ENCODE assay signal across 29 cellular contexts in genomic region chr1:210445485-210445884, GRCh38.
DNase-seq lines count a peak whose midpoint lies in the region; ATAC-seq, FAIRE-seq and TF ChIP-seq lines count a peak whose summit lies in the region.
"Had no signal": no experiment of that assay in that cellular context is flagged by ENCODE, and none has a peak within 500 bp of the region (broad histone marks: within the 10 kb centered on the region; RNA-seq: fewer than 3 reads in every experiment).

No MANE protein-coding gene starts in this region.

- no peak overlapping the region for H3K14ac ChIP-seq in neuronal stem cell (ENCODE audit: low read length)

- H2AFZ ChIP-seq in Loucy (ENCODE audit: low read length) (no peak overlapping the region), neuronal stem cell (ENCODE audit: low read length) (peak overlapping the region; percentile 77)
- H2AFZ ChIP-seq: PC-9 had no signal

- no peak overlapping the region for H2BK12ac ChIP-seq in neuronal stem cell (ENCODE audit: low read length)

- intact Hi-C loops in activated CD8-positive, alpha-beta T cell treated with anti-CD3 and anti-CD28 coated beads for 36 hours (cut with micrococcal nuclease), result loop anchor here (5.0 to 10.0 kb wide), 2 partner anchors 119 to 137 kb away; no protein-coding TSS in a partner anchor
- intact Hi-C loops in colonic mucosa (cut with DNase I), result no loop called here

- H3K9ac ChIP-seq in Loucy (ENCODE audit: low read depth, low read length, poor library complexity, severe bottlenecking) (peak overlapping the region; percentile 4), neuronal stem cell (ENCODE audit: low read depth, low read length, poor library complexity) (no peak overlapping the region), colonic mucosa (ENCODE audit: low read depth in 2 of 2, low read length in 2 of 2) (no peak overlapping the region)
- H3K9ac ChIP-seq: BLaER1 treated with 17β-estradiol and CSF1 and Interleukin-3, amounts not matched to agents 10 nM and 100 nM; KMS-11 had no signal

- peaks cover 3% of the 10 kb centered on the region; the same call in 1 of the 2 replicates for H3F3A ChIP-seq in Loucy (ENCODE audit: low read depth)

- H2BK5ac ChIP-seq in neuronal stem cell (ENCODE audit: low read length), result no peak overlapping the region

- H3K4ac ChIP-seq in neuronal stem cell (ENCODE audit: low read length), result no peak overlapping the region

- no peak overlapping the region for H2BK120ac ChIP-seq in neuronal stem cell (ENCODE audit: low read depth, low read length)

- no peak overlapping the region for H4K91ac ChIP-seq in neuronal stem cell (ENCODE audit: low read depth, low read length, poor library complexity)

- peaks cover 22% of the 10 kb centered on the region for H3K4me1 Mint-ChIP-seq in activated CD8-positive, alpha-beta T cell treated with anti-CD3 and anti-CD28 coated beads for 36 hours (ENCODE audit: low read depth)
- peaks cover 18% of the 10 kb centered on the region for H3K4me1 Mint-ChIP-seq in activated CD8-positive, alpha-beta T cell treated with anti-CD3 and anti-CD28 coated beads, Interleukin-2, amount 10 ng/mL, durations not matched to agents 7 days and 5 days (ENCODE audit: low read depth)

- H3K23ac ChIP-seq in neuronal stem cell (ENCODE audit: low read depth, low read length, poor library complexity), result no peak overlapping the region

- H3K4me3 Mint-ChIP-seq in activated CD8-positive, alpha-beta T cell treated with anti-CD3 and anti-CD28 coated beads for 36 hours, result no peak overlapping the region
- no peak overlapping the region for H3K4me3 Mint-ChIP-seq in activated CD8-positive, alpha-beta T cell treated with anti-CD3 and anti-CD28 coated beads, Interleukin-2, amount 10 ng/mL, durations not matched to agents 7 days and 5 days
- H3K4me3 Mint-ChIP-seq: HFFc6; nephron; stimulated activated memory B cell treated with anti-CD40 and anti-IgM and Interleukin-4, amounts not matched to agents 10 μg/mL and 1 μg/mL and 100 μg/mL, for 72 hours had no signal

- peaks cover 28% of the 10 kb centered on the region for H3K4me1 ChIP-seq in Loucy (ENCODE audit: insufficient read depth, low read length, poor library complexity, severe bottlenecking)
- peaks cover 9 to 27% of the 10 kb centered on the region in 2 donors for H3K4me1 ChIP-seq in neuronal stem cell (ENCODE audit: control insufficient read depth in 2 of 2, insufficient read depth in 1 of 2, low read depth in 1 of 2, low read length in 2 of 2)
- no peaks in the 10 kb centered on the region for H3K4me1 ChIP-seq in colonic mucosa
- H3K4me1 ChIP-seq: Caco-2, right atrium auricular region had no signal

- no peak for DNase-seq in activated CD8-positive, alpha-beta T cell treated with anti-CD3 and anti-CD28 coated beads for 36 hours
- no peak for DNase-seq in activated CD8-positive, alpha-beta T cell treated with anti-CD3 and anti-CD28 coated beads, Interleukin-2, amount 10 ng/mL, durations not matched to agents 7 days and 5 days
- DNase-seq in bronchial epithelial cell (ENCODE audit: low read depth), result peak; percentile 13
- no peak for DNase-seq in neuronal stem cell (ENCODE audit: low spot score)
- DNase-seq in colonic mucosa, result no peak
- DNase-seq: Caco-2; cerebellar nuclear complex; GOT3; HFFc6; NCI-H1417 treated with DMSO at 0.1 percent for 48 hours; NCI-H2107; ovary; PC-9; stimulated activated CD4-positive, alpha-beta T cell treated with anti-CD3 and anti-CD28 coated beads, Interleukin-12 subunit alpha, Interleukin-12 subunit beta, amount 100 ng/mL, for 4 hours; stimulated activated CD4-positive, alpha-beta T cell treated with anti-CD3 and anti-CD28 coated beads, Interleukin-4, amount 100 ng/mL, for 1 hour had no signal

- H4K8ac ChIP-seq in neuronal stem cell (ENCODE audit: low read depth, low read length), result no peak overlapping the region

- H3K9me3 Mint-ChIP-seq in activated CD8-positive, alpha-beta T cell treated with anti-CD3 and anti-CD28 coated beads for 36 hours, result no peaks in the 10 kb centered on the region
- H3K9me3 Mint-ChIP-seq in activated CD8-positive, alpha-beta T cell treated with anti-CD3 and anti-CD28 coated beads, Interleukin-2, amount 10 ng/mL, durations not matched to agents 7 days and 5 days (ENCODE audit: insufficient read depth), result no peaks in the 10 kb centered on the region
- H3K9me3 Mint-ChIP-seq: activated T-helper 2 cell treated with anti-CD3 and anti-CD28 coated beads, Interferon-gamma antibody, Interleukin-2, Interleukin-4, amounts not matched to agents 10 μg/mL and 5 μg/mL and 100 μg/mL, durations not matched to agents 14 hours and 24 hours and 36 hours; HFFc6; nephron; stimulated activated memory B cell treated with anti-CD40 and anti-IgM and Interleukin-4, amounts not matched to agents 10 μg/mL and 1 μg/mL and 100 μg/mL, for 72 hours had no signal

- H3K79me1 ChIP-seq in neuronal stem cell (ENCODE audit: low read depth, low read length), result no peaks in the 10 kb centered on the region

- no peaks in the 10 kb centered on the region for H3K79me2 ChIP-seq in Loucy (ENCODE audit: insufficient read depth, low read length)

- FAIRE-seq in bronchial epithelial cell (lab: Jason Lieb, UNC), result no peak
- FAIRE-seq: endothelial cell of umbilical vein, GM12891, islet of Langerhans, urothelium cell line had no signal

- H3K4me2 ChIP-seq in Loucy (ENCODE audit: low read depth, low read length, poor library complexity, severe bottlenecking) (no peak overlapping the region), neuronal stem cell (ENCODE audit: insufficient read depth, low read length, poor library complexity, severe bottlenecking) (no peak overlapping the region)
- H3K4me2 ChIP-seq: BLaER1 treated with 17β-estradiol and CSF1 and Interleukin-3, amounts not matched to agents 10 nM and 100 nM; KMS-11; PC-9 had no signal

- no peak overlapping the region for H3K18ac ChIP-seq in neuronal stem cell (ENCODE audit: low read length)

- ATAC-seq in activated CD8-positive, alpha-beta T cell treated with anti-CD3 and anti-CD28 coated beads for 36 hours, result no peak
- ATAC-seq in activated CD8-positive, alpha-beta T cell treated with anti-CD3 and anti-CD28 coated beads, Interleukin-2, amount 10 ng/mL, durations not matched to agents 7 days and 5 days, result no peak
- ATAC-seq in HG03520 (IDR thresholded peaks at IDR 0.05; ENCODE audit: unreplicated experiment) (no peak), GM19324 (IDR thresholded peaks at IDR 0.05; ENCODE audit: low FRiP score, unreplicated experiment) (no peak)
- ATAC-seq: Right ventricle myocardium inferior; stimulated activated memory B cell treated with anti-CD40 and anti-IgM and Interleukin-4, amounts not matched to agents 10 μg/mL and 1 μg/mL and 100 μg/mL, for 72 hours had no signal

- H3K4me3 ChIP-seq in Loucy (ENCODE audit: low read length, poor library complexity, severe bottlenecking) (no peak overlapping the region), bronchial epithelial cell (ENCODE audit: low read depth, low read length) (no peak overlapping the region), neuronal stem cell (ENCODE audit: low read length in 2 of 2) (no peak overlapping the region), colonic mucosa (no peak overlapping the region)
- H3K4me3 ChIP-seq: BLaER1 treated with 17β-estradiol and CSF1 and Interleukin-3, amounts not matched to agents 10 nM and 100 nM; ovary; PC-9; right atrium auricular region had no signal

- POLR2A ChIA-PET in activated CD8-positive, alpha-beta T cell treated with anti-CD3 and anti-CD28 coated beads for 36 hours (lab: Charles Lee), result interaction anchor here (0.7 to 2.3 kb wide), 2 partner anchors 71 to 1986 kb away, joined by 3 to 15 read pairs; no protein-coding TSS in a partner anchor
- POLR2A ChIA-PET in activated CD8-positive, alpha-beta T cell treated with anti-CD3 and anti-CD28 coated beads, Interleukin-2, amount 10 ng/mL, durations not matched to agents 7 days and 5 days (lab: Charles Lee), result no interaction called here

- CTCF ChIA-PET in activated CD8-positive, alpha-beta T cell treated with anti-CD3 and anti-CD28 coated beads for 36 hours (lab: Charles Lee), result interaction anchor here (5.5 kb wide), 1 partner anchor 689 kb away, joined by 72 read pairs; the partner anchor contains the start of gene KCNH1
- CTCF ChIA-PET in activated CD8-positive, alpha-beta T cell treated with anti-CD3 and anti-CD28 coated beads, Interleukin-2, amount 10 ng/mL, durations not matched to agents 7 days and 5 days (lab: Charles Lee), result interaction anchor here (1.0 to 2.1 kb wide), 2 partner anchors 29 to 45 kb away, joined by 3 to 11 read pairs; no protein-coding TSS in a partner anchor

- no peaks in the 10 kb centered on the region for H3K27me3 Mint-ChIP-seq in activated CD8-positive, alpha-beta T cell treated with anti-CD3 and anti-CD28 coated beads for 36 hours
- no peaks in the 10 kb centered on the region for H3K27me3 Mint-ChIP-seq in activated CD8-positive, alpha-beta T cell treated with anti-CD3 and anti-CD28 coated beads, Interleukin-2, amount 10 ng/mL, durations not matched to agents 7 days and 5 days (ENCODE audit: low read depth)
- H3K27me3 Mint-ChIP-seq: stimulated activated memory B cell treated with anti-CD40 and anti-IgM and Interleukin-4, amounts not matched to agents 10 μg/mL and 1 μg/mL and 100 μg/mL, for 72 hours had no signal

- TF ChIP-seq CTCF in activated CD8-positive, alpha-beta T cell treated with anti-CD3 and anti-CD28 coated beads for 36 hours (IDR thresholded peaks at IDR 0.05), result no peak
- TF ChIP-seq CTCF in Loucy (conservative IDR thresholded peaks at IDR 0.05; ENCODE audit: low read length) (no peak), bronchial epithelial cell (IDR thresholded peaks at IDR 0.05; ENCODE audit: insufficient read depth, low read length, severe bottlenecking) (no peak), colonic mucosa (IDR thresholded peaks at IDR 0.05) (no peak)

- no peaks in the 10 kb centered on the region for H4K20me1 ChIP-seq in Loucy (ENCODE audit: insufficient read depth, low read length, poor library complexity, severe bottlenecking)
- H4K20me1 ChIP-seq: BLaER1 treated with 17β-estradiol and CSF1 and Interleukin-3, amounts not matched to agents 10 nM and 100 nM had no signal

- H3K27ac ChIP-seq in neuronal stem cell (replicated peaks; ENCODE audit: low read length) (no peak overlapping the region), colonic mucosa (no peak overlapping the region)
- H3K27ac ChIP-seq: BLaER1 treated with 17β-estradiol and CSF1 and Interleukin-3, amounts not matched to agents 10 nM and 100 nM; KMS-11; ovary; PC-9; right atrium auricular region had no signal

- H3K36me3 ChIP-seq in Loucy (ENCODE audit: insufficient read depth, low read length) (no peaks in the 10 kb centered on the region), bronchial epithelial cell (ENCODE audit: control insufficient read depth, insufficient read depth, low read length) (no peaks in the 10 kb centered on the region), neuronal stem cell (replicated peaks in 1 of 2; ENCODE audit: control insufficient read depth in 2 of 2, insufficient read depth in 2 of 2, low read length in 2 of 2) (no peaks in the 10 kb centered on the region), colonic mucosa (no peaks in the 10 kb centered on the region)
- H3K36me3 ChIP-seq: BLaER1 treated with 17β-estradiol and CSF1 and Interleukin-3, amounts not matched to agents 10 nM and 100 nM; ovary; right atrium auricular region had no signal

- no peaks in the 10 kb centered on the region for H3K36me3 Mint-ChIP-seq in activated CD8-positive, alpha-beta T cell treated with anti-CD3 and anti-CD28 coated beads for 36 hours (ENCODE audit: low read depth)
- no peaks in the 10 kb centered on the region for H3K36me3 Mint-ChIP-seq in activated CD8-positive, alpha-beta T cell treated with anti-CD3 and anti-CD28 coated beads, Interleukin-2, amount 10 ng/mL, durations not matched to agents 7 days and 5 days (ENCODE audit: low read depth)

- H3K9me3 ChIP-seq in Loucy (ENCODE audit: insufficient read depth, low read depth, low read length), result no peaks in the 10 kb centered on the region
- H3K9me3 ChIP-seq in neuronal stem cell (replicated peaks in 1 of 2; ENCODE audit: control insufficient read depth in 2 of 2, insufficient read depth in 1 of 2, low read depth in 1 of 2, low read length in 2 of 2), result peaks cover 0 to 2% of the 10 kb centered on the region in 2 donors
- no peaks in the 10 kb centered on the region for H3K9me3 ChIP-seq in colonic mucosa
- H3K9me3 ChIP-seq: BLaER1 treated with 17β-estradiol and CSF1 and Interleukin-3, amounts not matched to agents 10 nM and 100 nM; Caco-2; ovary; right atrium auricular region had no signal

- H3K9me2 ChIP-seq in Loucy (replicated peaks; ENCODE audit: low read depth, low read length), result no peaks in the 10 kb centered on the region

- no peaks in the 10 kb centered on the region for H3K27me3 ChIP-seq in Loucy (ENCODE audit: insufficient read depth, low read length, poor library complexity, severe bottlenecking)
- H3K27me3 ChIP-seq in bronchial epithelial cell (ENCODE audit: control insufficient read depth, insufficient read depth, low read length), result no peaks in the 10 kb centered on the region
- no peaks in the 10 kb centered on the region for H3K27me3 ChIP-seq in neuronal stem cell (ENCODE audit: control insufficient read depth in 3 of 3, insufficient read depth in 3 of 3, low read depth in 1 of 3, low read length in 3 of 3)
- H3K27me3 ChIP-seq in colonic mucosa, result no peaks in the 10 kb centered on the region
- H3K27me3 ChIP-seq: BLaER1 treated with 17β-estradiol and CSF1 and Interleukin-3, amounts not matched to agents 10 nM and 100 nM; ovary; right atrium auricular region had no signal

- H3K27ac Mint-ChIP-seq in activated CD8-positive, alpha-beta T cell treated with anti-CD3 and anti-CD28 coated beads for 36 hours, result peak overlapping the region; percentile 78
- no peak overlapping the region for H3K27ac Mint-ChIP-seq in activated CD8-positive, alpha-beta T cell treated with anti-CD3 and anti-CD28 coated beads, Interleukin-2, amount 10 ng/mL, durations not matched to agents 7 days and 5 days
- H3K27ac Mint-ChIP-seq: HFFc6; nephron; stimulated activated memory B cell treated with anti-CD40 and anti-IgM and Interleukin-4, amounts not matched to agents 10 μg/mL and 1 μg/mL and 100 μg/mL, for 72 hours had no signal

- H2BK15ac ChIP-seq in neuronal stem cell (ENCODE audit: low read length), result no peak overlapping the region

- no peak overlapping the region for H2AK5ac ChIP-seq in neuronal stem cell (ENCODE audit: low read depth, low read length)
